1 cellular context compared by ENCODE assay signal in the genomic region with DNA sequence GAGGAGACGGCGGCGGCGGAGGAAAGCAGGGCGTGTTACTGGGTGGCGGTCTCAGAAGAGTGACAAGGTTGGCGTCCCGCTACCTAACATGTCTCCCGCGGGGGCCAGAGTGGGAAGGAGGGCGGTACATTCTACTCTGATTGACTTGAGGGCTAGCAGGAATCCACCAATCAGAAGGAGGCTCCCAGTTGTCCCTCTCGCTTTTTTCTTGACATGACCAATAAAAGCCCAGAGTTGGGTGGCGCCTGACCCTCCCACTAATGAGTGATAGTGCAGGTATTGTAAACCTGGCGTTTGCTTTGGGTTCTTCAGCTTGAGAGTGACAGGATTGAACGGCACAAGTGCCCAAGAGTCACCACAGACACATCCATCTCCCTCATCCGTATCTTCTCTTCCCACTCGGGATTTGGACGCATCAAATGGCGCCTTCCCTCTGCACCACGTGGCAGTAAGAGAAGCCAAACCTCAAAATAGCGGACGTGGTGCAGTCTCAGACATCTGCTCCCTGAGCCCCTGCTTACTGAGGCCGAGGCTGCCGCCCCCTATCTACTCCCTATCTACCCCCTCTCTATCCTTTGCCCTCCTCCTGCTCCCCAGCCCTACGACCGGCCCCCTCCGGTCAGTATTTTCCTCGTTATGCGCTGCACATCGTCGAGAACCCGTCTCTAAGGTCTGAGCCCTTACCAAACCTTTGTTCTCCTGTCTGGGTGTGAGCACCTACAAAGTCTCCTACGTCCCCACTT.
TF ChIP-seq lines count a peak whose summit lies in the region.

No MANE protein-coding gene starts in this region.

TF ChIP-seq in HepG2, 621 proteins besides CTCF, POLR2A, EP300 and RAD21 (continues in another document):
- TF ChIP-seq ZNF484 (CRISPR knock-in tag; IDR thresholded peaks at IDR 0.05; ENCODE audit: borderline replicate concordance, low read depth) (no peak), HOXA9 (CRISPR knock-in tag; IDR thresholded peaks at IDR 0.05; ENCODE audit: borderline replicate concordance) (no peak), SIX4 (CRISPR knock-in tag; IDR thresholded peaks at IDR 0.05) (peak; percentile 16; the same call in 1 of the 2 replicates), ZNF766 (CRISPR knock-in tag; IDR thresholded peaks at IDR 0.05; ENCODE audit: borderline replicate concordance) (no peak), ZNF350 (CRISPR knock-in tag; IDR thresholded peaks at IDR 0.05; ENCODE audit: borderline replicate concordance, low read depth) (0 out of 2 replicates have a peak, but pooled peaks have one; percentile 13), ZSCAN20 (CRISPR knock-in tag; IDR thresholded peaks at IDR 0.05; ENCODE audit: borderline replicate concordance) (no peak), ZNF709 (CRISPR knock-in tag; IDR thresholded peaks at IDR 0.05) (no peak), ZNF446 (CRISPR knock-in tag; IDR thresholded peaks at IDR 0.05) (no peak), NCOA5 (CRISPR knock-in tag; IDR thresholded peaks at IDR 0.05) (no peak), FOXA1 (IDR thresholded peaks at IDR 0.05) (no peak), FOXA1 (CRISPR knock-in tag; IDR thresholded peaks at IDR 0.05) (0 out of 2 replicates have a peak, but pooled peaks have one; percentile 19), POLR2AphosphoS5 (IDR thresholded peaks at IDR 0.05; ENCODE audit: low read depth, low read length) (peak; percentile 80; the same call in 1 of the 2 replicates), ZNF343 (CRISPR knock-in tag; IDR thresholded peaks at IDR 0.05) (no peak), ATF7 (IDR thresholded peaks at IDR 0.05) (no peak), ATF7 (CRISPR knock-in tag; IDR thresholded peaks at IDR 0.05) (peak; percentile 55; the same call in 1 of the 2 replicates), DNMT1 (CRISPR knock-in tag; IDR thresholded peaks at IDR 0.05) (0 out of 2 replicates have a peak, but pooled peaks have one; percentile 64), NONO (IDR thresholded peaks at IDR 0.05) (no peak), NONO (CRISPR knock-in tag; conservative IDR thresholded peaks at IDR 0.05) (peak; percentile 89; the same call in 1 of the 2 replicates), THAP11 (CRISPR knock-in tag; IDR thresholded peaks at IDR 0.05) (0 out of 2 replicates have a peak, but pooled peaks have one; percentile 5), ZNF777 (CRISPR knock-in tag; IDR thresholded peaks at IDR 0.05) (no peak), FOXJ3 (CRISPR knock-in tag; IDR thresholded peaks at IDR 0.05; ENCODE audit: borderline replicate concordance) (no peak), HDAC2 (CRISPR knock-in tag; IDR thresholded peaks at IDR 0.05) (0 out of 2 replicates have a peak, but pooled peaks have one; percentile 8), DNMT3B (CRISPR knock-in tag; conservative IDR thresholded peaks at IDR 0.05) (0 out of 2 replicates have a peak, but pooled peaks have one; percentile 25), ZNF598 (CRISPR knock-in tag; IDR thresholded peaks at IDR 0.05; ENCODE audit: borderline replicate concordance) (peak; percentile 78; the same call in 1 of the 2 replicates), EEA1 (CRISPR knock-in tag; IDR thresholded peaks at IDR 0.05; ENCODE audit: borderline replicate concordance) (peak; percentile 87; the same call in 1 of the 2 replicates), NCOA1 (CRISPR knock-in tag; IDR thresholded peaks at IDR 0.05) (0 out of 2 replicates have a peak, but pooled peaks have one; percentile 5), TOPORS (CRISPR knock-in tag; IDR thresholded peaks at IDR 0.05) (peak; percentile 59; the same call in 1 of the 2 replicates), ZNF205 (CRISPR knock-in tag; IDR thresholded peaks at IDR 0.05) (peak; percentile 66; the same call in 1 of the 2 replicates), KLF13 (CRISPR knock-in tag; IDR thresholded peaks at IDR 0.05) (0 out of 2 replicates have a peak, but pooled peaks have one; percentile 80), PHF20 (CRISPR knock-in tag; IDR thresholded peaks at IDR 0.05) (no peak), ZNF644 (CRISPR knock-in tag; IDR thresholded peaks at IDR 0.05; ENCODE audit: low read depth) (peak; percentile 46; the same call in 1 of the 2 replicates), SAP130 (CRISPR knock-in tag; IDR thresholded peaks at IDR 0.05; ENCODE audit: low read depth) (peak; percentile 37; the same call in 1 of the 2 replicates), MYC (CRISPR knock-in tag; IDR thresholded peaks at IDR 0.05; ENCODE audit: borderline replicate concordance) (peak; percentile 89), SP1 (IDR thresholded peaks at IDR 0.05) (no peak), SP1 (CRISPR knock-in tag; IDR thresholded peaks at IDR 0.05) (0 out of 2 replicates have a peak, but pooled peaks have one; percentile 55), HDAC6 (IDR thresholded peaks at IDR 0.05; ENCODE audit: low read depth, low read length) (no peak)
- TF ChIP-seq, protein P1, sequence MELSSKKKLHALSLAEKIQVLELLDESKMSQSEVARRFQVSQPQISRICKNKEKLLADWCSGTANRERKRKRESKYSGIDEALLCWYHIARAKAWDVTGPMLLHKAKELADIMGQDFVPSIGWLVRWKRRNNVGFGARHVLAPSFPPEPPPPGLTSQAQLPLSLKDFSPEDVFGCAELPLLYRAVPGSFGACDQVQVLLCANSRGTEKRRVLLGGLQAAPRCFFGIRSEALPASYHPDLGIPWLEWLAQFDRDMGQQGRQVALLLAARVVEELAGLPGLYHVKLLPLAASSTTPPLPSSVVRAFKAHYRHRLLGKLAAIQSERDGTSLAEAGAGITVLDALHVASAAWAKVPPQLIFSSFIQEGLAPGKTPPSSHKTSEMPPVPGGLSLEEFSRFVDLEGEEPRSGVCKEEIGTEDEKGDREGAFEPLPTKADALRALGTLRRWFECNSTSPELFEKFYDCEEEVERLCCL (CRISPR knock-in tag; IDR thresholded peaks at IDR 0.05; ENCODE audit: borderline replicate concordance): 0 out of 2 replicates have a peak, but pooled peaks have one; percentile 64
- TF ChIP-seq, protein P2, sequence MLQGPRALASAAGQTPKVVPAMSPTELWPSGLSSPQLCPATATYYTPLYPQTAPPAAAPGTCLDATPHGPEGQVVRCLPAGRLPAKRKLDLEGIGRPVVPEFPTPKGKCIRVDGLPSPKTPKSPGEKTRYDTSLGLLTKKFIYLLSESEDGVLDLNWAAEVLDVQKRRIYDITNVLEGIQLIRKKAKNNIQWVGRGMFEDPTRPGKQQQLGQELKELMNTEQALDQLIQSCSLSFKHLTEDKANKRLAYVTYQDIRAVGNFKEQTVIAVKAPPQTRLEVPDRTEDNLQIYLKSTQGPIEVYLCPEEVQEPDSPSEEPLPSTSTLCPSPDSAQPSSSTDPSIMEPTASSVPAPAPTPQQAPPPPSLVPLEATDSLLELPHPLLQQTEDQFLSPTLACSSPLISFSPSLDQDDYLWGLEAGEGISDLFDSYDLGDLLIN (CRISPR knock-in tag; IDR thresholded peaks at IDR 0.05; ENCODE audit: borderline replicate concordance): peak; percentile 78; the same call in 1 of the 2 replicates
- TF ChIP-seq, protein P3, sequence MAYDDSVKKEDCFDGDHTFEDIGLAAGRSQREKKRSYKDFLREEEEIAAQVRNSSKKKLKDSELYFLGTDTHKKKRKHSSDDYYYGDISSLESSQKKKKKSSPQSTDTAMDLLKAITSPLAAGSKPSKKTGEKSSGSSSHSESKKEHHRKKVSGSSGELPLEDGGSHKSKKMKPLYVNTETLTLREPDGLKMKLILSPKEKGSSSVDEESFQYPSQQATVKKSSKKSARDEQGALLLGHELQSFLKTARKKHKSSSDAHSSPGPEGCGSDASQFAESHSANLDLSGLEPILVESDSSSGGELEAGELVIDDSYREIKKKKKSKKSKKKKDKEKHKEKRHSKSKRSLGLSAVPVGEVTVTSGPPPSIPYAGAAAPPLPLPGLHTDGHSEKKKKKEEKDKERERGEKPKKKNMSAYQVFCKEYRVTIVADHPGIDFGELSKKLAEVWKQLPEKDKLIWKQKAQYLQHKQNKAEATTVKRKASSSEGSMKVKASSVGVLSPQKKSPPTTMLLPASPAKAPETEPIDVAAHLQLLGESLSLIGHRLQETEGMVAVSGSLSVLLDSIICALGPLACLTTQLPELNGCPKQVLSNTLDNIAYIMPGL (CRISPR knock-in tag; IDR thresholded peaks at IDR 0.05; ENCODE audit: borderline replicate concordance in 1 of 2, low read depth in 1 of 2): 0 out of 4 replicates have a peak, but pooled peaks of 1 of the 2 experiments have one; percentile 48
- TF ChIP-seq, protein P4, sequence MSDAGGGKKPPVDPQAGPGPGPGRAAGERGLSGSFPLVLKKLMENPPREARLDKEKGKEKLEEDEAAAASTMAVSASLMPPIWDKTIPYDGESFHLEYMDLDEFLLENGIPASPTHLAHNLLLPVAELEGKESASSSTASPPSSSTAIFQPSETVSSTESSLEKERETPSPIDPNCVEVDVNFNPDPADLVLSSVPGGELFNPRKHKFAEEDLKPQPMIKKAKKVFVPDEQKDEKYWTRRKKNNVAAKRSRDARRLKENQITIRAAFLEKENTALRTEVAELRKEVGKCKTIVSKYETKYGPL (CRISPR knock-in tag; IDR thresholded peaks at IDR 0.05): no peak
- TF ChIP-seq, protein P5, sequence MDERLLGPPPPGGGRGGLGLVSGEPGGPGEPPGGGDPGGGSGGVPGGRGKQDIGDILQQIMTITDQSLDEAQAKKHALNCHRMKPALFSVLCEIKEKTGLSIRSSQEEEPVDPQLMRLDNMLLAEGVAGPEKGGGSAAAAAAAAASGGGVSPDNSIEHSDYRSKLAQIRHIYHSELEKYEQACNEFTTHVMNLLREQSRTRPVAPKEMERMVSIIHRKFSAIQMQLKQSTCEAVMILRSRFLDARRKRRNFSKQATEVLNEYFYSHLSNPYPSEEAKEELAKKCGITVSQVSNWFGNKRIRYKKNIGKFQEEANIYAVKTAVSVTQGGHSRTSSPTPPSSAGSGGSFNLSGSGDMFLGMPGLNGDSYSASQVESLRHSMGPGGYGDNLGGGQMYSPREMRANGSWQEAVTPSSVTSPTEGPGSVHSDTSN (CRISPR knock-in tag; IDR thresholded peaks at IDR 0.05): peak; percentile 94
- TF ChIP-seq, protein P6, sequence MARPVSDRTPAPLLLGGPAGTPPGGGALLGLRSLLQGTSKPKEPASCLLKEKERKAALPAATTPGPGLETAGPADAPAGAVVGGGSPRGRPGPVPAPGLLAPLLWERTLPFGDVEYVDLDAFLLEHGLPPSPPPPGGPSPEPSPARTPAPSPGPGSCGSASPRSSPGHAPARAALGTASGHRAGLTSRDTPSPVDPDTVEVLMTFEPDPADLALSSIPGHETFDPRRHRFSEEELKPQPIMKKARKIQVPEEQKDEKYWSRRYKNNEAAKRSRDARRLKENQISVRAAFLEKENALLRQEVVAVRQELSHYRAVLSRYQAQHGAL (CRISPR knock-in tag; IDR thresholded peaks at IDR 0.05; ENCODE audit: not compliant biosample characterization): no peak
- TF ChIP-seq, protein P7, sequence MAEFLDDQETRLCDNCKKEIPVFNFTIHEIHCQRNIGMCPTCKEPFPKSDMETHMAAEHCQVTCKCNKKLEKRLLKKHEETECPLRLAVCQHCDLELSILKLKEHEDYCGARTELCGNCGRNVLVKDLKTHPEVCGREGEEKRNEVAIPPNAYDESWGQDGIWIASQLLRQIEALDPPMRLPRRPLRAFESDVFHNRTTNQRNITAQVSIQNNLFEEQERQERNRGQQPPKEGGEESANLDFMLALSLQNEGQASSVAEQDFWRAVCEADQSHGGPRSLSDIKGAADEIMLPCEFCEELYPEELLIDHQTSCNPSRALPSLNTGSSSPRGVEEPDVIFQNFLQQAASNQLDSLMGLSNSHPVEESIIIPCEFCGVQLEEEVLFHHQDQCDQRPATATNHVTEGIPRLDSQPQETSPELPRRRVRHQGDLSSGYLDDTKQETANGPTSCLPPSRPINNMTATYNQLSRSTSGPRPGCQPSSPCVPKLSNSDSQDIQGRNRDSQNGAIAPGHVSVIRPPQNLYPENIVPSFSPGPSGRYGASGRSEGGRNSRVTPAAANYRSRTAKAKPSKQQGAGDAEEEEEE (CRISPR knock-in tag; IDR thresholded peaks at IDR 0.05; ENCODE audit: borderline replicate concordance): no peak
- TF ChIP-seq, protein P8, sequence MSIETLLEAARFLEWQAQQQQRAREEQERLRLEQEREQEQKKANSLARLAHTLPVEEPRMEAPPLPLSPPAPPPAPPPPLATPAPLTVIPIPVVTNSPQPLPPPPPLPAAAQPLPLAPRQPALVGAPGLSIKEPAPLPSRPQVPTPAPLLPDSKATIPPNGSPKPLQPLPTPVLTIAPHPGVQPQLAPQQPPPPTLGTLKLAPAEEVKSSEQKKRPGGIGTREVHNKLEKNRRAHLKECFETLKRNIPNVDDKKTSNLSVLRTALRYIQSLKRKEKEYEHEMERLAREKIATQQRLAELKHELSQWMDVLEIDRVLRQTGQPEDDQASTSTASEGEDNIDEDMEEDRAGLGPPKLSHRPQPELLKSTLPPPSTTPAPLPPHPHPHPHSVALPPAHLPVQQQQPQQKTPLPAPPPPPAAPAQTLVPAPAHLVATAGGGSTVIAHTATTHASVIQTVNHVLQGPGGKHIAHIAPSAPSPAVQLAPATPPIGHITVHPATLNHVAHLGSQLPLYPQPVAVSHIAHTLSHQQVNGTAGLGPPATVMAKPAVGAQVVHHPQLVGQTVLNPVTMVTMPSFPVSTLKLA (IDR thresholded peaks at IDR 0.05): peak; percentile 53; the same call in 1 of the 2 replicates
- TF ChIP-seq, protein P9, sequence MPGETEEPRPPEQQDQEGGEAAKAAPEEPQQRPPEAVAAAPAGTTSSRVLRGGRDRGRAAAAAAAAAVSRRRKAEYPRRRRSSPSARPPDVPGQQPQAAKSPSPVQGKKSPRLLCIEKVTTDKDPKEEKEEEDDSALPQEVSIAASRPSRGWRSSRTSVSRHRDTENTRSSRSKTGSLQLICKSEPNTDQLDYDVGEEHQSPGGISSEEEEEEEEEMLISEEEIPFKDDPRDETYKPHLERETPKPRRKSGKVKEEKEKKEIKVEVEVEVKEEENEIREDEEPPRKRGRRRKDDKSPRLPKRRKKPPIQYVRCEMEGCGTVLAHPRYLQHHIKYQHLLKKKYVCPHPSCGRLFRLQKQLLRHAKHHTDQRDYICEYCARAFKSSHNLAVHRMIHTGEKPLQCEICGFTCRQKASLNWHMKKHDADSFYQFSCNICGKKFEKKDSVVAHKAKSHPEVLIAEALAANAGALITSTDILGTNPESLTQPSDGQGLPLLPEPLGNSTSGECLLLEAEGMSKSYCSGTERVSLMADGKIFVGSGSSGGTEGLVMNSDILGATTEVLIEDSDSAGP (CRISPR knock-in tag; IDR thresholded peaks at IDR 0.05; ENCODE audit: borderline replicate concordance): peak; percentile 32
- TF ChIP-seq, protein P10, sequence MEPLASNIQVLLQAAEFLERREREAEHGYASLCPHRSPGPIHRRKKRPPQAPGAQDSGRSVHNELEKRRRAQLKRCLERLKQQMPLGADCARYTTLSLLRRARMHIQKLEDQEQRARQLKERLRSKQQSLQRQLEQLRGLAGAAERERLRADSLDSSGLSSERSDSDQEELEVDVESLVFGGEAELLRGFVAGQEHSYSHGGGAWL (CRISPR knock-in tag; IDR thresholded peaks at IDR 0.05): 0 out of 2 replicates have a peak, but pooled peaks have one; percentile 53
